Comparison of ENCODE assay signal across 8 cellular contexts in genomic region chr6:31728767-31729514, GRCh38. TPM values are rescaled to one million over a fixed set of nuclear protein-coding genes. Genes with fewer than 3 reads are reported as not detected.
A peak's percentile ranks its signal among the peaks of the same experiment; 100 is the strongest.
DNase-seq lines count a peak whose midpoint lies in the region; ATAC-seq and TF ChIP-seq lines count a peak whose summit lies in the region.

Gene DDAH2 (minus strand): TSS chr6:31729299. CDS start chr6:31729161, 138 bp downstream.

- ATAC-seq in DND-41 (ENCODE audit: insufficient read depth, low read depth) (peak; percentile 12), mucosa of descending colon (peak; percentile 57), GM21576 (IDR thresholded peaks at IDR 0.05; ENCODE audit: unreplicated experiment) (no peak), GM19035 (IDR thresholded peaks at IDR 0.05; ENCODE audit: unreplicated experiment) (no peak)

- H3K27me3 ChIP-seq in DND-41 (ENCODE audit: insufficient read depth, low read length, poor library complexity) = no peaks in the 10 kb centered on the region
- no peaks in the 10 kb centered on the region for H3K27me3 ChIP-seq in MM.1S (replicated peaks; ENCODE audit: insufficient read depth, low read length)
- no peaks in the 10 kb centered on the region for H3K27me3 ChIP-seq in vagina

- intact Hi-C loops in mucosa of descending colon (cut with DNase I, micrococcal nuclease) (no loop called here), vagina (cut with DNase I) (loop anchor here (5.0 kb wide), 1 partner anchor 103 kb away; no protein-coding TSS in a partner anchor)

- no peaks in the 10 kb centered on the region for H3K9me2 ChIP-seq in MM.1S (replicated peaks; ENCODE audit: insufficient read depth, low read length)

- H3K9ac ChIP-seq in DND-41 (ENCODE audit: low read depth, low read length) (peak within 1 kb of the TSS; percentile 69), MM.1S (ENCODE audit: low read length) (peak within 1 kb of the TSS; percentile 76)

- TF ChIP-seq POLR2A in vagina (IDR thresholded peaks at IDR 0.05) = no peak

- H3K27ac ChIP-seq in DND-41 (ENCODE audit: low read length) (peak within 1 kb of the TSS; percentile 65), MM.1S (ENCODE audit: low read length) (peak within 1 kb of the TSS; percentile 86), vagina (peak within 1 kb of the TSS; percentile 99)

- H3K4me2 ChIP-seq in DND-41 (ENCODE audit: insufficient read depth, low read length) (peak within 1 kb of the TSS; percentile 92), MM.1S (ENCODE audit: low read depth, low read length) (peak within 1 kb of the TSS; percentile 93)

- peaks cover 58% of the 10 kb centered on the region for H3F3A ChIP-seq in MM.1S (ENCODE audit: insufficient read depth, low read length)

- H3K4me1 ChIP-seq in DND-41 (ENCODE audit: insufficient read depth, low read length) (peaks cover 24% of the 10 kb centered on the region), MM.1S (ENCODE audit: low read length) (peaks cover 35% of the 10 kb centered on the region), mucosa of descending colon (ENCODE audit: low read depth) (peaks cover 26% of the 10 kb centered on the region), vagina (peaks cover 47% of the 10 kb centered on the region)

- H2AFZ ChIP-seq in DND-41 (ENCODE audit: low read depth, low read length) (peak within 1 kb of the TSS; percentile 65), MM.1S (ENCODE audit: low read length) (peak within 1 kb of the TSS; percentile 59)

- peak within 1 kb of the TSS; percentile 46 to 70; a peak in 3 of 4 replicates for H3K4me3 ChIP-seq in DND-41 (ENCODE audit: low read depth in 1 of 2, low read length in 2 of 2)
- H3K4me3 ChIP-seq in MM.1S (ENCODE audit: low read length) = peak within 1 kb of the TSS; percentile 81
- peak within 1 kb of the TSS; percentile 33 for H3K4me3 ChIP-seq in mucosa of descending colon
- peak within 1 kb of the TSS; percentile 82 to 94 for H3K4me3 ChIP-seq in vagina

- H3K36me3 ChIP-seq in DND-41 (ENCODE audit: insufficient read depth, low read length) (peaks cover 50% of the 10 kb centered on the region), MM.1S (replicated peaks; ENCODE audit: insufficient read depth, low read length) (peaks cover 7% of the 10 kb centered on the region), mucosa of descending colon (ENCODE audit: low read depth) (peaks cover 7% of the 10 kb centered on the region), vagina (peaks cover 3 to 44% of the 10 kb centered on the region in 2 donors)

- peaks cover 8% of the 10 kb centered on the region for H3K79me2 ChIP-seq in DND-41 (ENCODE audit: insufficient read depth, low read length)
- H3K79me2 ChIP-seq in MM.1S (ENCODE audit: low read length) = peaks cover 25% of the 10 kb centered on the region

- H3K9me3 ChIP-seq in DND-41 (ENCODE audit: insufficient read depth, low read length, severe bottlenecking) = no peaks in the 10 kb centered on the region
- H3K9me3 ChIP-seq in MM.1S (replicated peaks; ENCODE audit: insufficient read depth, low read length) = no peaks in the 10 kb centered on the region
- H3K9me3 ChIP-seq in mucosa of descending colon = no peaks in the 10 kb centered on the region
- H3K9me3 ChIP-seq in vagina = no peaks in the 10 kb centered on the region

- DNase-seq in DND-41 = no peak
- no peak for DNase-seq in MM.1S
- no peak for DNase-seq in dermis microvascular lymphatic vessel endothelial cell (ENCODE audit: low read depth in 2 of 2)
- peak; percentile 42 to 76 (median 64) for DNase-seq in mucosa of descending colon
- no peak for DNase-seq in vagina (ENCODE audit: extremely low spot score in 2 of 2)
- DNase-seq in NK-92 (lab: John Stamatoyannopoulos, UW; ENCODE audit: unreplicated experiment) = no peak

- peaks cover 8% of the 10 kb centered on the region for H4K20me1 ChIP-seq in DND-41 (ENCODE audit: insufficient read depth, low read length)
- no peaks in the 10 kb centered on the region for H4K20me1 ChIP-seq in MM.1S (ENCODE audit: insufficient read depth, low read length)

- peak; percentile 98 for TF ChIP-seq CTCF in DND-41 (IDR thresholded peaks at IDR 0.05; ENCODE audit: borderline replicate concordance, extremely low read depth, low read length, poor library complexity, severe bottlenecking)
- TF ChIP-seq CTCF in MM.1S (IDR thresholded peaks at IDR 0.05; ENCODE audit: low read length) = peak; percentile 91; the same call in 1 of the 2 replicates
- TF ChIP-seq CTCF in mucosa of descending colon (IDR thresholded peaks at IDR 0.05) = no peak
- no peak for TF ChIP-seq CTCF in vagina (IDR thresholded peaks at IDR 0.05)

RNA-seq across cellular contexts. Expression of gene DDAH2, which starts in this region (rescaled TPM):
- 108 and 125 TPM in 2 replicates for total RNA-seq in dermis microvascular lymphatic vessel endothelial cell
- 100 to 1,000 TPM in 1 of 3 donors, 10 to 100 TPM in 2; 56.1 to 152 (median 99.5) TPM for total RNA-seq in mucosa of descending colon
- 108 TPM for total RNA-seq in vagina

Comparison
In these comparisons a context has a peak if more than half of its experiments do, and no peak if none do; other contexts are left out.
1. ATAC-seq: peak in DND-41 (single experiment) and mucosa of descending colon (single experiment); none in GM21576 (single experiment) and GM19035 (single experiment).
2. DNase-seq: peak in mucosa of descending colon (3 of 3); none in DND-41 (single experiment), MM.1S (single experiment), dermis microvascular lymphatic vessel endothelial cell (0 of 2), vagina (0 of 2) and NK-92 (single experiment).
3. H3K4me3 ChIP-seq: peak in every context shown above with its lines; median percentile 88 in vagina; 81 in MM.1S; 58 in DND-41; 33 in mucosa of descending colon.
4. CTCF ChIP-seq: peak in DND-41 (single experiment) and MM.1S (single experiment); none in mucosa of descending colon (single experiment) and vagina (0 of 3).
5. Peak in every context shown above with its lines, with median percentiles within 50 percentile points of each other: H3K27ac ChIP-seq.